Comparison of ENCODE assay signal across 1 cellular context in the genomic region with DNA sequence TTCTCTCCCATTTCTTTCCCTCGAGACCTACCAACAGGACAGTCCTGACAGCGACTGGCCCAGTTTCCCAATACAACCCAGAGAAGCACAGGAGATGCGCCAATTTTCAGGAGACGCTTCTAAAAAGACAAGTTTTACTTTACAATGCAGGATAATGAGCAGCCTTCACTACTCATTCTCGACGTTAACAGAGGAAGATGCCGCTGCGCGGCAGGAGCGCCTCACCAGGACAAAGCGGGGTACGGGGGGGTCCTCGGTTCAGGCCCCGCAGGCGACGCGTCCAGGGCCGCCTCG.
TF ChIP-seq lines count a peak whose summit lies in the region.

No MANE protein-coding gene starts in this region.

TF ChIP-seq in IMR-90, 13 proteins besides CTCF, POLR2A, EP300 and RAD21 (continued from another document):
- TF ChIP-seq ELK1 (IDR thresholded peaks at IDR 0.05; ENCODE audit: borderline replicate concordance, low read depth, low read length) (no peak), RFX5 (IDR thresholded peaks at IDR 0.05; ENCODE audit: low read depth, low read length) (no peak)
